Comparison of ENCODE assay signal across 9 cellular contexts in genomic region chr1:89670168-89670567, GRCh38. TPM values are rescaled to one million over a fixed set of nuclear protein-coding genes. Genes with fewer than 3 reads are reported as not detected.
A peak's percentile ranks its signal among the peaks of the same experiment; 100 is the strongest.
DNase-seq lines count a peak whose midpoint lies in the region; ATAC-seq and TF ChIP-seq lines count a peak whose summit lies in the region.
"Had no signal": no experiment of that assay in that cellular context is flagged by ENCODE, and none has a peak within 500 bp of the region (broad histone marks: within the 10 kb centered on the region; RNA-seq: fewer than 3 reads in every experiment).

No MANE protein-coding gene starts in this region.

- no peak overlapping the region for H4K8ac ChIP-seq in mesenchymal stem cell (ENCODE audit: low read length)

- H3K27me3 ChIP-seq in SK-N-SH (ENCODE audit: insufficient read depth) (no peaks in the 10 kb centered on the region), SU-DHL-6 (ENCODE audit: low read length) (no peaks in the 10 kb centered on the region), body of pancreas (no peaks in the 10 kb centered on the region), mesenchymal stem cell (ENCODE audit: control insufficient read depth in 1 of 2, insufficient read depth in 1 of 2, low read length in 2 of 2) (no peaks in the 10 kb centered on the region)

- H2AFZ ChIP-seq in SK-N-SH (ENCODE audit: low read depth), result no peak overlapping the region; the same call in 1 of the 2 replicates
- no peak overlapping the region for H2AFZ ChIP-seq in SU-DHL-6 (ENCODE audit: low read depth, low read length, severe bottlenecking)
- no peak overlapping the region for H2AFZ ChIP-seq in mesenchymal stem cell (ENCODE audit: low read depth, low read length)

- POLR2A ChIA-PET in SK-N-SH (lab: Yijun Ruan, JAX), result no interaction called here

- H3K18ac ChIP-seq in mesenchymal stem cell (ENCODE audit: low read depth in 1 of 2, low read length in 2 of 2), result no peak overlapping the region

- no peaks in the 10 kb centered on the region for H4K20me1 ChIP-seq in SK-N-SH (ENCODE audit: insufficient read depth)
- H4K20me1 ChIP-seq in SU-DHL-6 (ENCODE audit: low read depth, low read length), result 0 out of 2 replicates have a peak, but pooled peaks cover 4% of the 10 kb centered on the region

- no peak overlapping the region for H2BK15ac ChIP-seq in mesenchymal stem cell (ENCODE audit: low read depth, poor library complexity, severe bottlenecking)

- no peak for TF ChIP-seq CTCF in SK-N-SH (IDR thresholded peaks at IDR 0.05)
- TF ChIP-seq CTCF in SU-DHL-6 (IDR thresholded peaks at IDR 0.05; ENCODE audit: insufficient read depth, low read length, poor library complexity, severe bottlenecking), result no peak
- TF ChIP-seq CTCF in body of pancreas (IDR thresholded peaks at IDR 0.05), result no peak

- intact Hi-C loops in body of pancreas (cut with DNase I), result no loop called here

- ATAC-seq in SK-N-SH treated with all-trans-retinoic acid at 6 μM for 48 hours, result peak; percentile 64
- ATAC-seq in HG02938 (IDR thresholded peaks at IDR 0.05; ENCODE audit: unreplicated experiment), result peak; percentile 97
- ATAC-seq in body of pancreas, result no peak

- H2BK12ac ChIP-seq in mesenchymal stem cell (ENCODE audit: low read length in 2 of 2), result no peak overlapping the region

- no peak overlapping the region for H2AK5ac ChIP-seq in mesenchymal stem cell (ENCODE audit: low read length, severe bottlenecking)

- no peak overlapping the region for H2BK120ac ChIP-seq in mesenchymal stem cell (ENCODE audit: low read depth, low read length)

- no peaks in the 10 kb centered on the region for H3K9me2 ChIP-seq in SK-N-SH
- H3K9me2 ChIP-seq in SU-DHL-6 (replicated peaks; ENCODE audit: insufficient read depth, low read length), result no peaks in the 10 kb centered on the region

- H3K4me1 ChIP-seq in SK-N-SH (ENCODE audit: control insufficient read depth in 1 of 2, insufficient read depth in 2 of 2, low read depth in 1 of 2, low read length in 1 of 2), result peaks cover 6 to 8% of the 10 kb centered on the region in 2 experiments; a peak in 2 of 4 replicates
- H3K4me1 ChIP-seq in body of pancreas, result no peaks in the 10 kb centered on the region
- no peaks in the 10 kb centered on the region for H3K4me1 ChIP-seq in mesenchymal stem cell (ENCODE audit: control insufficient read depth, insufficient read depth, low read depth, low read length)

- DNase-seq in SK-N-SH (no peak), pons (ENCODE audit: low spot score) (peak; percentile 17), body of pancreas (no peak), mesenchymal stem cell (no peak), LoVo (ENCODE audit: low spot score) (no peak)

- TF ChIP-seq RAD21 in SK-N-SH (IDR thresholded peaks at IDR 0.05; ENCODE audit: low read length), result no peak

- no peak for TF ChIP-seq POLR2A in body of pancreas (IDR thresholded peaks at IDR 0.05)

- H3K79me1 ChIP-seq in mesenchymal stem cell (replicated peaks; ENCODE audit: low read length, poor library complexity, severe bottlenecking), result peaks cover 4% of the 10 kb centered on the region

- H3K4me2 ChIP-seq in SK-N-SH (no peak overlapping the region), SU-DHL-6 (ENCODE audit: low read depth, low read length, poor library complexity, severe bottlenecking) (peak overlapping the region; percentile 57), mesenchymal stem cell (ENCODE audit: low read length, poor library complexity, severe bottlenecking) (no peak overlapping the region)

- no peak overlapping the region for H4K91ac ChIP-seq in mesenchymal stem cell (ENCODE audit: low read length)

- 79% methylated on average over 7 of the region's 7 CpGs for WGBS in SK-N-SH (ENCODE audit: low lambda C conversion rate)
- 71 to 82% methylated on average over 7 of the region's 7 CpGs for WGBS in body of pancreas, 2 donors
- WGBS in mesenchymal stem cell, result 88% methylated on average over 7 of the region's 7 CpGs

- no peak overlapping the region for H3K9ac ChIP-seq in SK-N-SH
- no peak overlapping the region for H3K9ac ChIP-seq in SU-DHL-6 (ENCODE audit: low read length)
- H3K9ac ChIP-seq in mesenchymal stem cell (ENCODE audit: low read length), result no peak overlapping the region

- no peak overlapping the region for H3K14ac ChIP-seq in mesenchymal stem cell (ENCODE audit: low read length in 2 of 2)

- H3K9me3 ChIP-seq in SK-N-SH, result no peaks in the 10 kb centered on the region
- H3K9me3 ChIP-seq in SU-DHL-6 (ENCODE audit: insufficient read depth, low read length), result no peaks in the 10 kb centered on the region
- H3K9me3 ChIP-seq in body of pancreas, result no peaks in the 10 kb centered on the region
- no peaks in the 10 kb centered on the region for H3K9me3 ChIP-seq in mesenchymal stem cell (ENCODE audit: control insufficient read depth, low read length)

- no peak for TF ChIP-seq EP300 in SK-N-SH (IDR thresholded peaks at IDR 0.05; ENCODE audit: borderline replicate concordance in 1 of 2, low read depth in 1 of 2, low read length in 1 of 2)

- H3K27ac ChIP-seq in SK-N-SH (ENCODE audit: low read depth in 2 of 2, low read length in 1 of 2) (peak overlapping the region in 1 of 2 experiments; percentile 29; a peak in 1 of 4 replicates), SU-DHL-6 (ENCODE audit: low read depth, low read length) (no peak overlapping the region), body of pancreas (no peak overlapping the region), mesenchymal stem cell (ENCODE audit: low read length, poor library complexity, severe bottlenecking) (no peak overlapping the region)
- H3K27ac ChIP-seq: 22Rv1 had no signal

- CTCF ChIA-PET in SK-N-SH (lab: Yijun Ruan, JAX), result interaction anchor here (0.7 to 1.1 kb wide), 3 partner anchors 25 to 87 kb away, joined by 3 read pairs; no protein-coding TSS in a partner anchor

- peaks cover 0 to 3% of the 10 kb centered on the region in 2 experiments for H3K36me3 ChIP-seq in SK-N-SH (replicated peaks in 1 of 2; ENCODE audit: control insufficient read depth in 1 of 2, insufficient read depth in 2 of 2, low read length in 1 of 2)
- no peaks in the 10 kb centered on the region for H3K36me3 ChIP-seq in SU-DHL-6 (ENCODE audit: low read length)
- H3K36me3 ChIP-seq in body of pancreas (replicated peaks in 1 of 2; ENCODE audit: insufficient read depth in 1 of 2, low read depth in 2 of 2), result no peaks in the 10 kb centered on the region
- H3K36me3 ChIP-seq in mesenchymal stem cell (ENCODE audit: control insufficient read depth in 1 of 2, insufficient read depth in 2 of 2, low read depth in 1 of 2, low read length in 2 of 2), result no peaks in the 10 kb centered on the region

- peaks cover 55% of the 10 kb centered on the region for H3K79me2 ChIP-seq in SK-N-SH (ENCODE audit: insufficient read depth)
- no peaks in the 10 kb centered on the region for H3K79me2 ChIP-seq in SU-DHL-6 (ENCODE audit: insufficient read depth, low read length)

- no peak overlapping the region for H3K4me3 ChIP-seq in SK-N-SH (ENCODE audit: low read depth in 2 of 2, low read length in 1 of 2)
- peak overlapping the region; percentile 19 for H3K4me3 ChIP-seq in SU-DHL-6 (ENCODE audit: insufficient read depth, low read length, poor library complexity, severe bottlenecking)
- H3K4me3 ChIP-seq in body of pancreas, result no peak overlapping the region
- H3K4me3 ChIP-seq in mesenchymal stem cell (ENCODE audit: insufficient read depth in 1 of 2, low read depth in 1 of 2, low read length in 2 of 2), result no peak overlapping the region

- H2BK5ac ChIP-seq in mesenchymal stem cell (ENCODE audit: low read depth, low read length, poor library complexity, severe bottlenecking), result no peak overlapping the region

- H3K23ac ChIP-seq in mesenchymal stem cell (ENCODE audit: low read length in 2 of 2), result no peak overlapping the region

- H3F3A ChIP-seq in SK-N-SH (replicated peaks; ENCODE audit: insufficient read depth) (no peaks in the 10 kb centered on the region), SU-DHL-6 (ENCODE audit: insufficient read depth) (no peaks in the 10 kb centered on the region)

- no peak overlapping the region for H3K4ac ChIP-seq in mesenchymal stem cell (ENCODE audit: low read depth in 1 of 2, low read length in 2 of 2)

TF ChIP-seq in SK-N-SH treated with all-trans-retinoic acid at 6 μM for 48 hours, 23 proteins besides CTCF, POLR2A, EP300 and RAD21:
- TF ChIP-seq ZFP3 (CRISPR knock-in tag; IDR thresholded peaks at IDR 0.05), result no peak
- no peak for TF ChIP-seq ZFP30 (CRISPR knock-in tag; IDR thresholded peaks at IDR 0.05)
- TF ChIP-seq OSR1 (CRISPR knock-in tag; IDR thresholded peaks at IDR 0.05), result no peak
- TF ChIP-seq BACH2 (CRISPR knock-in tag; IDR thresholded peaks at IDR 0.05; ENCODE audit: borderline replicate concordance), result no peak
- TF ChIP-seq SNAI2 (CRISPR knock-in tag; IDR thresholded peaks at IDR 0.05), result 0 out of 2 replicates have a peak, but pooled peaks have one; percentile 61
- no peak for TF ChIP-seq RARB (CRISPR knock-in tag; IDR thresholded peaks at IDR 0.05)
- TF ChIP-seq TOX (CRISPR knock-in tag; IDR thresholded peaks at IDR 0.05; ENCODE audit: borderline replicate concordance), result no peak
- TF ChIP-seq GLIS3 (CRISPR knock-in tag; IDR thresholded peaks at IDR 0.05), result no peak
TF ChIP-seq in SK-N-SH treated with all-trans-retinoic acid at 6 μM for 48 hours: peak in this region for 1.

TF ChIP-seq in SK-N-SH, 30 proteins besides CTCF, POLR2A, EP300 and RAD21 (continues in another document):
- TF ChIP-seq USF1 (IDR thresholded peaks at IDR 0.05; ENCODE audit: borderline replicate concordance, low read depth) (no peak), GATA2 (CRISPR knock-in tag; IDR thresholded peaks at IDR 0.05) (no peak), USF2 (IDR thresholded peaks at IDR 0.05; ENCODE audit: borderline replicate concordance, low read depth, low read length) (no peak), SIN3A (IDR thresholded peaks at IDR 0.05; ENCODE audit: borderline replicate concordance, low read depth, low read length) (no peak), RCOR1 (IDR thresholded peaks at IDR 0.05; ENCODE audit: low read length) (no peak), CHD2 (IDR thresholded peaks at IDR 0.05; ENCODE audit: low read length, partially characterized antibody) (no peak)

RNA-seq across cellular contexts. Expression of gene LRRC8C, which starts 37.2 kb away (rescaled TPM):
- 4.2 and 5.2 TPM in 2 replicates for polyA plus RNA-seq in SK-N-SH (2012; rRNA removed)
- polyA plus RNA-seq in SK-N-SH (2012; cell fraction: cytosol; rRNA removed), result 6.5 and 6.6 TPM in 2 replicates
- polyA plus RNA-seq in SK-N-SH (2012; cell fraction: nucleus; rRNA removed), result 2.2 and 3.0 TPM in 2 replicates
- 1 to 10 TPM; 3.4 to 4.6 TPM for total RNA-seq in body of pancreas
- 11.7 TPM for polyA plus RNA-seq in mesenchymal stem cell (2013, experiment 1 of 2)
- 12.3 TPM for polyA plus RNA-seq in mesenchymal stem cell (2013, experiment 2 of 2)
